1 cellular context compared by ENCODE assay signal in genomic region chr19:49560358-49560900, GRCh38.
TF ChIP-seq lines count a peak whose summit lies in the region.

No MANE protein-coding gene starts in this region.

TF ChIP-seq in HepG2, 621 proteins besides CTCF, POLR2A, EP300 and RAD21:
- TF ChIP-seq TFAP4 (IDR thresholded peaks at IDR 0.05; ENCODE audit: borderline replicate concordance, low read depth) (peak; percentile 64; the same call in 1 of the 2 replicates), ZNF709 (CRISPR knock-in tag; IDR thresholded peaks at IDR 0.05) (no peak), ZNF629 (CRISPR knock-in tag; conservative IDR thresholded peaks at IDR 0.05) (peak; percentile 48), ZIK1 (CRISPR knock-in tag; IDR thresholded peaks at IDR 0.05; ENCODE audit: borderline replicate concordance, low read depth) (no peak), ZNF687 (CRISPR knock-in tag; IDR thresholded peaks at IDR 0.05) (peak; percentile 25; the same call in 1 of the 2 replicates), ZNF263 (CRISPR knock-in tag; IDR thresholded peaks at IDR 0.05) (0 out of 2 replicates have a peak, but pooled peaks have one; percentile 38), ZNF569 (CRISPR knock-in tag; IDR thresholded peaks at IDR 0.05; ENCODE audit: borderline replicate concordance) (no peak), RARA (CRISPR knock-in tag; IDR thresholded peaks at IDR 0.05) (0 out of 2 replicates have a peak, but pooled peaks have one; percentile 6), FOXK1 (CRISPR knock-in tag; IDR thresholded peaks at IDR 0.05; ENCODE audit: borderline replicate concordance, low read depth) (0 out of 2 replicates have a peak, but pooled peaks have one; percentile 15)
